In genomic region chr2:9533663-9534062, GRCh38 we compare ENCODE assay signal across 30 cellular contexts. TPM values are rescaled to one million over a fixed set of nuclear protein-coding genes. Genes with fewer than 3 reads are reported as not detected.
"Had no signal": no experiment of that assay in that cellular context is flagged by ENCODE, and none has a peak within 500 bp of the region (broad histone marks: within the 10 kb centered on the region; RNA-seq: fewer than 3 reads in every experiment).

No MANE protein-coding gene starts in this region.

- H3K27me3 ChIP-seq: brain microvascular endothelial cell, SJCRH30 had no signal

- H3K9me3 Mint-ChIP-seq: activated T-cell treated with anti-CD3 and anti-CD28 coated beads, Interleukin-2, amount 50 U/mL, for 72 hours; activated T-helper 17 cell treated with anti-CD3 and anti-CD28 coated beads, Interleukin-2, amount 50 U/mL, for 72 hours had no signal

- H3K4me3 Mint-ChIP-seq: activated CD8-positive, alpha-beta memory T cell treated with anti-CD3 and anti-CD28 coated beads, Interleukin-2, amount 10 ng/mL, durations not matched to agents 7 days and 5 days; activated T-cell treated with anti-CD3 and anti-CD28 coated beads, Interleukin-2, amount 50 U/mL, for 72 hours; activated T-helper 17 cell treated with anti-CD3 and anti-CD28 coated beads, Interleukin-2, amount 50 U/mL, for 72 hours had no signal

- H3K9me3 ChIP-seq: SJCRH30 had no signal

- H3K27ac Mint-ChIP-seq: activated CD8-positive, alpha-beta memory T cell treated with anti-CD3 and anti-CD28 coated beads, Interleukin-2, amount 10 ng/mL, durations not matched to agents 7 days and 5 days; activated T-cell treated with anti-CD3 and anti-CD28 coated beads, Interleukin-2, amount 50 U/mL, for 72 hours; activated T-helper 17 cell treated with anti-CD3 and anti-CD28 coated beads, Interleukin-2, amount 50 U/mL, for 72 hours had no signal

- H3K4me3 ChIP-seq: SJCRH30, SK-N-MC had no signal

- H3K27me3 Mint-ChIP-seq: activated CD8-positive, alpha-beta memory T cell treated with anti-CD3 and anti-CD28 coated beads, Interleukin-2, amount 10 ng/mL, durations not matched to agents 7 days and 5 days; activated T-helper 17 cell treated with anti-CD3 and anti-CD28 coated beads, Interleukin-2, amount 50 U/mL, for 72 hours had no signal

- DNase-seq: activated CD4-positive, alpha-beta T cell treated with anti-CD3 and anti-CD28 coated beads for 1 hour; activated CD4-positive, alpha-beta T cell treated with anti-CD3 and anti-CD28 coated beads for 48 hours; activated CD4-positive, CD25-positive, alpha-beta regulatory T cell; activated CD8-positive, alpha-beta memory T cell treated with anti-CD3 and anti-CD28 coated beads for 24 hours; activated CD8-positive, alpha-beta memory T cell treated with anti-CD3 and anti-CD28 coated beads, Interleukin-2, amount 10 ng/mL, durations not matched to agents 7 days and 5 days; activated CD8-positive, alpha-beta memory T cell treated with anti-CD3 and anti-CD28 coated beads, Interleukin-2, amount 50 U/mL, for 48 hours; activated effector memory CD4-positive, alpha-beta T cell treated with anti-CD3 and anti-CD28 coated beads, Interleukin-2, amount 50 U/mL, for 16 hours; activated naive CD4-positive, alpha-beta T cell; activated naive CD4-positive, alpha-beta T cell treated with anti-CD3 and anti-CD28 coated beads, Interleukin-2, amount 50 U/mL, for 16 hours; activated T-cell treated with anti-CD3 and anti-CD28 coated beads, Interleukin-2, amount 50 U/mL, for 72 hours; amniotic stem cell; aorta; brain microvascular endothelial cell; central memory CD4-positive, alpha-beta T cell; NCI-H1092 treated with DMSO at 0.1 percent for 48 hours; NCI-H1417; NCI-H146; NCI-H187; NCI-H2029 treated with DMSO at 0.1 percent for 48 hours; NCI-H226; NCI-H446 treated with DMSO at 0.1 percent for 48 hours; NCI-H524; SHP77; SJCRH30; T1000; WERI-Rb-1 had no signal

- ATAC-seq: activated CD8-positive, alpha-beta memory T cell treated with anti-CD3 and anti-CD28 coated beads, Interleukin-2, amount 10 ng/mL, durations not matched to agents 7 days and 5 days; activated T-cell treated with anti-CD3 and anti-CD28 coated beads, Interleukin-2, amount 50 U/mL, for 72 hours; activated T-helper 17 cell treated with anti-CD3 and anti-CD28 coated beads, Interleukin-2, amount 50 U/mL, for 72 hours; Panc1 had no signal

- H3K27ac ChIP-seq: brain microvascular endothelial cell, KMS-11, SJCRH30, SK-N-MC, WERI-Rb-1 had no signal

RNA-seq across cellular contexts. Expression of gene IAH1, which starts 59.3 kb away (rescaled TPM):
- total RNA-seq: SJCRH30 had no signal
